In the genomic region with DNA sequence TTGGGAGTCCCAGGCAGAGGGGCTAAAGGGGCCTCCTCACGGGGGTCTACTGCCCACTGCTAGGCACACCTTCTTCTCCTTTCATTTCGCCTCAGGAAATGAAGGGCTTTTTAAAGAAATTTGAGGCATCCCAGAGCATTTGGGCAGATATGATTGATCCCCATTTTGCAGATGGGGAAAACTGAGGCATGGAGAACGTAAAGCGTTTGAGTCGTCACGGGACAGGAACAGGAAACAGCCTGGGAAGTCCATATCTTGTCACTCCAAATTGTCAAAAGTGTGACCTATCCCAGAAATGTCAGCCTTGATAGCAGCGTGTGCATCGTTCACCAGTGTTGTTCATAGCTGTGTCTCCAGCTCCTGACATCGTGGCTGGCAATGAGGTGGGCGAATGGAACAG, we compare ENCODE assay signal across 15 cellular contexts.
A peak's percentile ranks its signal among the peaks of the same experiment; 100 is the strongest.
DNase-seq lines count a peak whose midpoint lies in the region; ATAC-seq and TF ChIP-seq lines count a peak whose summit lies in the region.
"Had no signal": no experiment of that assay in that cellular context is flagged by ENCODE, and none has a peak within 500 bp of the region (broad histone marks: within the 10 kb centered on the region; RNA-seq: fewer than 3 reads in every experiment).

No MANE protein-coding gene starts in this region.

- H3K4me1 Mint-ChIP-seq in endothelial cell (ENCODE audit: unreplicated experiment) (peaks cover 36% of the 10 kb centered on the region), CD14-positive monocyte (no peaks in the 10 kb centered on the region)

- peaks cover 21% of the 10 kb centered on the region for H3K27me3 Mint-ChIP-seq in endothelial cell (ENCODE audit: unreplicated experiment)
- peaks cover 2 to 5% (median 2%) of the 10 kb centered on the region in 3 donors for H3K27me3 Mint-ChIP-seq in CD14-positive monocyte (ENCODE audit: low read depth in 3 of 3)
- H3K27me3 Mint-ChIP-seq: activated CD4-positive, alpha-beta T cell treated with anti-CD3 and anti-CD28 coated beads, Interleukin-2, amount 10 ng/mL, durations not matched to agents 7 days and 5 days; CD4-positive, CD25-positive, alpha-beta regulatory T cell had no signal

- no peak overlapping the region for H2BK12ac ChIP-seq in trophoblast cell (ENCODE audit: low read length)

- peaks cover 6% of the 10 kb centered on the region for H3K79me1 ChIP-seq in trophoblast cell (ENCODE audit: low read length)

- no peak for TF ChIP-seq CTCF in heart left ventricle (IDR thresholded peaks at IDR 0.05)
- no peak for TF ChIP-seq CTCF in endothelial cell (IDR thresholded peaks at IDR 0.05; ENCODE audit: unreplicated experiment)
- no peak for TF ChIP-seq CTCF in transverse colon (IDR thresholded peaks at IDR 0.05)
- TF ChIP-seq CTCF in CD14-positive monocyte (IDR thresholded peaks at IDR 0.05), result no peak

- H3K4me3 ChIP-seq in heart left ventricle, result no peak overlapping the region
- no peak overlapping the region for H3K4me3 ChIP-seq in trophoblast cell (ENCODE audit: low read depth, low read length)
- H3K4me3 ChIP-seq in transverse colon, result no peak overlapping the region

- no peak overlapping the region for H4K91ac ChIP-seq in trophoblast cell (ENCODE audit: low read depth, low read length)

- no peaks in the 10 kb centered on the region for H3K79me2 ChIP-seq in trophoblast cell (ENCODE audit: control insufficient read depth, insufficient read depth, low read length, poor library complexity)

- no peak overlapping the region for H3K9ac ChIP-seq in trophoblast cell (ENCODE audit: low read length)

- no peaks in the 10 kb centered on the region for H3K9me3 ChIP-seq in heart left ventricle
- peaks cover 1% of the 10 kb centered on the region for H3K9me3 ChIP-seq in trophoblast cell (ENCODE audit: insufficient read depth, low read depth, low read length)
- no peaks in the 10 kb centered on the region for H3K9me3 ChIP-seq in transverse colon

- no peak for TF ChIP-seq POLR2A in heart left ventricle (IDR thresholded peaks at IDR 0.05)
- no peak for TF ChIP-seq POLR2A in transverse colon (IDR thresholded peaks at IDR 0.05)

- no peak overlapping the region for H4K8ac ChIP-seq in trophoblast cell (ENCODE audit: low read depth, low read length)

- DNase-seq in heart left ventricle (no peak), left cardiac atrium (no peak), endothelial cell (ENCODE audit: low spot score) (no peak), trophoblast cell (no peak), transverse colon (no peak), NCI-H69 (lab: John Stamatoyannopoulos, UW) (no peak), GM19240 (ENCODE audit: insufficient read length, low spot score) (no peak), CD14-positive monocyte (ENCODE audit: low spot score) (no peak)
- DNase-seq: activated CD4-positive, alpha-beta T cell treated with anti-CD3 and anti-CD28 coated beads, Interleukin-2, amount 10 ng/mL, durations not matched to agents 7 days and 5 days; activated naive CD4-positive, alpha-beta T cell treated with anti-CD3 and anti-CD28 coated beads, Interleukin-2, amount 50 U/mL, for 16 hours; CD4-positive, CD25-positive, alpha-beta regulatory T cell; foreskin melanocyte; NCI-H2029 treated with DMSO at 0.1 percent for 48 hours; NCI-H510A treated with DMSO at 0.1 percent for 48 hours; stimulated activated CD4-positive, alpha-beta T cell treated with anti-CD3 and anti-CD28 coated beads, Interleukin-4, amount 100 ng/mL, for 1 hour had no signal

- H3K4me1 ChIP-seq in heart left ventricle (peaks cover 49 to 100% (median 98%) of the 10 kb centered on the region in 12 donors), trophoblast cell (ENCODE audit: control insufficient read depth in 1 of 2, insufficient read depth in 2 of 2, low read length in 2 of 2) (peaks cover 38 to 40% of the 10 kb centered on the region in 2 experiments), transverse colon (peaks cover 35 to 66% (median 61%) of the 10 kb centered on the region in 4 donors)

- H3K27ac Mint-ChIP-seq in endothelial cell (ENCODE audit: unreplicated experiment), result no peak overlapping the region
- no peak overlapping the region for H3K27ac Mint-ChIP-seq in CD14-positive monocyte
- H3K27ac Mint-ChIP-seq: activated CD4-positive, alpha-beta T cell treated with anti-CD3 and anti-CD28 coated beads, Interleukin-2, amount 10 ng/mL, durations not matched to agents 7 days and 5 days; CD4-positive, CD25-positive, alpha-beta regulatory T cell had no signal

- H3K14ac ChIP-seq in trophoblast cell (ENCODE audit: low read length), result no peak overlapping the region

- no peak overlapping the region for H2AK5ac ChIP-seq in trophoblast cell (ENCODE audit: low read length)

- no peak overlapping the region for H2BK5ac ChIP-seq in trophoblast cell (ENCODE audit: low read depth, low read length, poor library complexity)

- H3K23ac ChIP-seq in trophoblast cell (ENCODE audit: low read length), result no peak overlapping the region

- no peak overlapping the region for H4K12ac ChIP-seq in trophoblast cell (ENCODE audit: low read depth, low read length)

- 73 to 80% (median 76%) methylated on average over 10 of the region's 10 CpGs for WGBS in heart left ventricle, 4 donors
- no CpG with 5 or more reads among the region's 10 CpGs for WGBS in trophoblast cell (ENCODE audit: extremely low coverage, insufficient coverage, insufficient read length)
- 90% methylated on average over 10 of the region's 10 CpGs; no CpG with 5 or more reads in 1 of the 2 donors for WGBS in transverse colon (ENCODE audit: low coverage in 1 of 2), 2 donors

- H2AFZ ChIP-seq in trophoblast cell (ENCODE audit: insufficient read depth, low read length, poor library complexity), result no peak overlapping the region

- H3K18ac ChIP-seq in trophoblast cell (ENCODE audit: low read length), result peak overlapping the region; percentile 11

- no peak for ATAC-seq in heart left ventricle
- no peak for ATAC-seq in left cardiac atrium

- H3K27ac ChIP-seq in heart left ventricle, result peak overlapping the region; percentile 29 to 94 (median 76)
- peak overlapping the region; percentile 13 for H3K27ac ChIP-seq in trophoblast cell (ENCODE audit: low read depth, low read length)
- H3K27ac ChIP-seq in transverse colon, result peak overlapping the region; percentile 55 to 91 (median 78)

- TF ChIP-seq EP300 in transverse colon (IDR thresholded peaks at IDR 0.05; ENCODE audit: low read depth), result no peak

- no peak overlapping the region for H2BK120ac ChIP-seq in trophoblast cell (ENCODE audit: insufficient read depth, low read length, poor library complexity)

- H3K9me3 Mint-ChIP-seq in endothelial cell (ENCODE audit: unreplicated experiment) (no peaks in the 10 kb centered on the region), CD14-positive monocyte (peaks cover 0 to 1% (median 0%) of the 10 kb centered on the region in 7 donors)
- H3K9me3 Mint-ChIP-seq: activated CD4-positive, alpha-beta T cell treated with anti-CD3 and anti-CD28 coated beads, Interleukin-2, amount 10 ng/mL, durations not matched to agents 7 days and 5 days; CD4-positive, CD25-positive, alpha-beta regulatory T cell had no signal

- H3K4me3 Mint-ChIP-seq in endothelial cell (ENCODE audit: unreplicated experiment), result peak overlapping the region; percentile 31
- H3K4me3 Mint-ChIP-seq in CD14-positive monocyte, result no peak overlapping the region
- H3K4me3 Mint-ChIP-seq: activated CD4-positive, alpha-beta T cell treated with anti-CD3 and anti-CD28 coated beads, Interleukin-2, amount 10 ng/mL, durations not matched to agents 7 days and 5 days; CD4-positive, CD25-positive, alpha-beta regulatory T cell had no signal

- H3K4me2 ChIP-seq in trophoblast cell (ENCODE audit: low read length), result no peak overlapping the region

- in situ Hi-C loops in transverse colon (cut with MboI; ENCODE audit: low pct_ligation_motif_present in 1 of 4, low pct_unique_long_range_greater_than_20kb in 1 of 4, low sequenced_read_pairs in 3 of 4), result no loop called here

- H3K36me3 Mint-ChIP-seq in endothelial cell (ENCODE audit: low read depth, unreplicated experiment), result peaks cover 7% of the 10 kb centered on the region
- H3K36me3 Mint-ChIP-seq in CD14-positive monocyte, result no peaks in the 10 kb centered on the region
- H3K36me3 Mint-ChIP-seq: CD4-positive, CD25-positive, alpha-beta regulatory T cell had no signal

- H3K27me3 ChIP-seq in heart left ventricle (no peaks in the 10 kb centered on the region), trophoblast cell (ENCODE audit: insufficient read depth, low read length) (no peaks in the 10 kb centered on the region), transverse colon (no peaks in the 10 kb centered on the region)

- H3K36me3 ChIP-seq in heart left ventricle, result peaks cover 0 to 5% (median 0%) of the 10 kb centered on the region in 9 donors
- no peaks in the 10 kb centered on the region for H3K36me3 ChIP-seq in trophoblast cell (ENCODE audit: control insufficient read depth in 1 of 2, insufficient read depth in 2 of 2, low read length in 2 of 2)
- no peaks in the 10 kb centered on the region for H3K36me3 ChIP-seq in transverse colon

- intact Hi-C loops in heart left ventricle (cut with DNase I), result loop anchor here in 5 of 10 donors (5.0 to 10.0 kb wide), 6 partner anchors 108 to 245 kb away; no protein-coding TSS in a partner anchor
- intact Hi-C loops in left cardiac atrium (cut with DNase I), result loop anchor here (10.0 kb wide), 2 partner anchors 115 to 245 kb away; no protein-coding TSS in a partner anchor
- intact Hi-C loops in transverse colon (cut with DNase I; ENCODE audit: low total_unique reads), result no loop called here
- intact Hi-C loops in CD14-positive monocyte (cut with micrococcal nuclease), result no loop called here

- H3K4ac ChIP-seq in trophoblast cell (ENCODE audit: low read depth, low read length), result no peak overlapping the region

Comparison
In these comparisons a context has a peak if more than half of its experiments do, and no peak if none do; other contexts are left out.
1. H3K27ac ChIP-seq: peak in every context shown above with its lines; median percentile 78 in transverse colon; 76 in heart left ventricle; 13 in trophoblast cell.
2. intact Hi-C loops: an anchor here in left cardiac atrium (10.0 kb wide); none called in transverse colon and CD14-positive monocyte.